16 cellular contexts compared by ENCODE assay signal in genomic region chr9:134285215-134285845, GRCh38. TPM values are rescaled to one million over a fixed set of nuclear protein-coding genes. Genes with fewer than 3 reads are reported as not detected.
DNase-seq lines count a peak whose midpoint lies in the region; ATAC-seq and TF ChIP-seq lines count a peak whose summit lies in the region.
"Had no signal": no experiment of that assay in that cellular context is flagged by ENCODE, and none has a peak within 500 bp of the region (broad histone marks: within the 10 kb centered on the region; RNA-seq: fewer than 3 reads in every experiment).

No MANE protein-coding gene starts in this region.

- DNase-seq in activated CD4-positive, alpha-beta T cell treated with anti-CD3 and anti-CD28 coated beads, Interleukin-2, amount 10 ng/mL, durations not matched to agents 24 days and 14 days, result no peak
- DNase-seq in activated CD4-positive, alpha-beta T cell treated with anti-CD3 and anti-CD28 coated beads, Interleukin-2, amount 50 U/mL, for 4 hours, result no peak
- no peak for DNase-seq in WTC11 (ENCODE audit: low spot score)
- DNase-seq in foreskin keratinocyte, result peak; percentile 52 to 70
- no peak for DNase-seq in stimulated activated naive B cell treated with anti-CD40 and anti-IgM and Interleukin-4, amounts not matched to agents 10 μg/mL and 1 μg/mL and 100 μg/mL, for 72 hours
- DNase-seq in COLO668 (lab: John Stamatoyannopoulos, UW; ENCODE audit: unreplicated experiment), result no peak
- DNase-seq: C1 segment of cervical spinal cord, Caco-2, NCI-H1105 treated with DMSO at 0.1 percent for 48 hours, NCI-H187, NCI-H446, NCI-H748 treated with DMSO at 0.1 percent for 48 hours had no signal

- CTCF ChIA-PET in WTC11 (lab: Charles Lee), result no interaction called here

- intact Hi-C loops in activated CD4-positive, alpha-beta T cell treated with anti-CD3 and anti-CD28 coated beads, Interleukin-2, amount 10 ng/mL, durations not matched to agents 24 days and 14 days (cut with micrococcal nuclease), result no loop called here

- H3K4me1 ChIP-seq in foreskin keratinocyte, result no peaks in the 10 kb centered on the region
- H3K4me1 ChIP-seq: Caco-2 had no signal

- TF ChIP-seq CTCF in WTC11 (IDR thresholded peaks at IDR 0.05), result no peak
- no peak for TF ChIP-seq CTCF in foreskin keratinocyte (conservative IDR thresholded peaks at IDR 0.05)

- H3K27me3 Mint-ChIP-seq in activated CD4-positive, alpha-beta T cell treated with anti-CD3 and anti-CD28 coated beads, Interleukin-2, amount 10 ng/mL, durations not matched to agents 24 days and 14 days, result no peaks in the 10 kb centered on the region
- H3K27me3 Mint-ChIP-seq in WTC11 (ENCODE audit: low read depth), result no peaks in the 10 kb centered on the region
- H3K27me3 Mint-ChIP-seq in stimulated activated naive B cell treated with anti-CD40 and anti-IgM and Interleukin-4, amounts not matched to agents 10 μg/mL and 1 μg/mL and 100 μg/mL, for 72 hours, result peaks cover 44 to 82% of the 10 kb centered on the region in 2 donors

- no peaks in the 10 kb centered on the region for H3K4me1 Mint-ChIP-seq in activated CD4-positive, alpha-beta T cell treated with anti-CD3 and anti-CD28 coated beads, Interleukin-2, amount 10 ng/mL, durations not matched to agents 24 days and 14 days
- H3K4me1 Mint-ChIP-seq in WTC11, result peaks cover 4% of the 10 kb centered on the region; the same call in 1 of the 2 replicates
- H3K4me1 Mint-ChIP-seq in stimulated activated naive B cell treated with anti-CD40 and anti-IgM and Interleukin-4, amounts not matched to agents 10 μg/mL and 1 μg/mL and 100 μg/mL, for 72 hours, result peaks cover 8 to 26% of the 10 kb centered on the region in 2 donors

- ATAC-seq in WTC11, result no peak
- ATAC-seq in foreskin keratinocyte, result no peak
- no peak for ATAC-seq in stimulated activated naive B cell treated with anti-CD40 and anti-IgM and Interleukin-4, amounts not matched to agents 10 μg/mL and 1 μg/mL and 100 μg/mL, for 72 hours (replicated peaks)
- no peak for ATAC-seq in HG03025 (IDR thresholded peaks at IDR 0.05; ENCODE audit: low FRiP score, unreplicated experiment)
- no peak for ATAC-seq in HG02973 (IDR thresholded peaks at IDR 0.05; ENCODE audit: unreplicated experiment)
- ATAC-seq: Panc1 had no signal

- H3K27ac ChIP-seq in foreskin keratinocyte, result no peak overlapping the region
- H3K27ac ChIP-seq: 22Rv1 had no signal

- H3K36me3 Mint-ChIP-seq in activated CD4-positive, alpha-beta T cell treated with anti-CD3 and anti-CD28 coated beads, Interleukin-2, amount 10 ng/mL, durations not matched to agents 24 days and 14 days (ENCODE audit: low read depth), result no peaks in the 10 kb centered on the region
- no peaks in the 10 kb centered on the region for H3K36me3 Mint-ChIP-seq in WTC11
- no peaks in the 10 kb centered on the region for H3K36me3 Mint-ChIP-seq in stimulated activated naive B cell treated with anti-CD40 and anti-IgM and Interleukin-4, amounts not matched to agents 10 μg/mL and 1 μg/mL and 100 μg/mL, for 72 hours

- POLR2A ChIA-PET in WTC11 (lab: Charles Lee), result no interaction called here

- peak overlapping the region; percentile 3 for H3K27ac Mint-ChIP-seq in activated CD4-positive, alpha-beta T cell treated with anti-CD3 and anti-CD28 coated beads, Interleukin-2, amount 10 ng/mL, durations not matched to agents 24 days and 14 days
- peak overlapping the region; percentile 41 for H3K27ac Mint-ChIP-seq in WTC11
- peak overlapping the region; percentile 4 for H3K27ac Mint-ChIP-seq in stimulated activated naive B cell treated with anti-CD40 and anti-IgM and Interleukin-4, amounts not matched to agents 10 μg/mL and 1 μg/mL and 100 μg/mL, for 72 hours

- H3K9me3 Mint-ChIP-seq in activated CD4-positive, alpha-beta T cell treated with anti-CD3 and anti-CD28 coated beads, Interleukin-2, amount 10 ng/mL, durations not matched to agents 24 days and 14 days, result no peaks in the 10 kb centered on the region
- H3K9me3 Mint-ChIP-seq in WTC11, result no peaks in the 10 kb centered on the region
- H3K9me3 Mint-ChIP-seq in stimulated activated naive B cell treated with anti-CD40 and anti-IgM and Interleukin-4, amounts not matched to agents 10 μg/mL and 1 μg/mL and 100 μg/mL, for 72 hours, result no peaks in the 10 kb centered on the region

- H3K27me3 ChIP-seq in foreskin keratinocyte, result peaks cover 28% of the 10 kb centered on the region

- H3K4me3 Mint-ChIP-seq in activated CD4-positive, alpha-beta T cell treated with anti-CD3 and anti-CD28 coated beads, Interleukin-2, amount 10 ng/mL, durations not matched to agents 24 days and 14 days, result no peak overlapping the region
- no peak overlapping the region for H3K4me3 Mint-ChIP-seq in WTC11
- no peak overlapping the region for H3K4me3 Mint-ChIP-seq in stimulated activated naive B cell treated with anti-CD40 and anti-IgM and Interleukin-4, amounts not matched to agents 10 μg/mL and 1 μg/mL and 100 μg/mL, for 72 hours

TF ChIP-seq in WTC11, 78 proteins besides CTCF, POLR2A, EP300 and RAD21:
- TF ChIP-seq ZNF219 (CRISPR knock-in tag; IDR thresholded peaks at IDR 0.05; ENCODE audit: borderline replicate concordance) (no peak), HMGXB4 (CRISPR knock-in tag; IDR thresholded peaks at IDR 0.05) (no peak), IRF2 (CRISPR knock-in tag; IDR thresholded peaks at IDR 0.05; ENCODE audit: borderline replicate concordance, low read depth) (no peak), ESRRA (CRISPR knock-in tag; IDR thresholded peaks at IDR 0.05; ENCODE audit: borderline replicate concordance) (no peak), CREB1 (CRISPR knock-in tag; IDR thresholded peaks at IDR 0.05) (no peak), OVOL2 (CRISPR knock-in tag; IDR thresholded peaks at IDR 0.05; ENCODE audit: borderline replicate concordance) (no peak), GABPB1 (CRISPR knock-in tag; IDR thresholded peaks at IDR 0.05) (no peak), NR2C2 (CRISPR knock-in tag; IDR thresholded peaks at IDR 0.05) (no peak), TP53 (CRISPR knock-in tag; IDR thresholded peaks at IDR 0.05) (no peak), JUN (CRISPR knock-in tag; IDR thresholded peaks at IDR 0.05) (no peak), PRRX2 (CRISPR knock-in tag; IDR thresholded peaks at IDR 0.05) (no peak), PRDM15 (CRISPR knock-in tag; IDR thresholded peaks at IDR 0.05) (no peak)

RNA-seq across cellular contexts. Expression of gene RXRA, which starts 40.9 kb away (rescaled TPM):
- total RNA-seq in activated CD4-positive, alpha-beta T cell treated with anti-CD3 and anti-CD28 coated beads, Interleukin-2, amount 10 ng/mL, durations not matched to agents 24 days and 14 days, result 4.0 and 4.8 TPM in 2 replicates
- total RNA-seq in WTC11 (2021), result 24.9 to 27.5 TPM (median 25.0 TPM) in 3 replicates
- total RNA-seq in foreskin keratinocyte, result 24.1 and 25.2 TPM in 2 replicates
- 16.5 and 18.3 TPM in 2 replicates for polyA plus RNA-seq in foreskin keratinocyte

Comparison
In these comparisons a context has a peak if more than half of its experiments do, and no peak if none do; other contexts are left out.
1. DNase-seq: peak in foreskin keratinocyte (2 of 2); none in activated CD4-positive, alpha-beta T cell treated with anti-CD3 and anti-CD28 coated beads, Interleukin-2, amount 10 ng/mL, durations not matched to agents 24 days and 14 days (single experiment), activated CD4-positive, alpha-beta T cell treated with anti-CD3 and anti-CD28 coated beads, Interleukin-2, amount 50 U/mL, for 4 hours (0 of 2), WTC11 (single experiment), stimulated activated naive B cell treated with anti-CD40 and anti-IgM and Interleukin-4, amounts not matched to agents 10 μg/mL and 1 μg/mL and 100 μg/mL, for 72 hours (single experiment) and COLO668 (single experiment).
2. Peak in every context shown above with its lines, with median percentiles within 50 percentile points of each other: H3K27ac Mint-ChIP-seq.